In genomic region chr10:59880976-59881510, GRCh38 we compare ENCODE assay signal across 8 cellular contexts.
DNase-seq lines count a peak whose midpoint lies in the region; ATAC-seq lines count a peak whose summit lies in the region.

No MANE protein-coding gene starts in this region.

- ATAC-seq in GM21360 (IDR thresholded peaks at IDR 0.05; ENCODE audit: unreplicated experiment) (peak; percentile 60), HG03439 (IDR thresholded peaks at IDR 0.05; ENCODE audit: unreplicated experiment) (peak; percentile 68)
- peak; percentile 88 for ATAC-seq in stimulated activated memory B cell treated with anti-CD40 and anti-IgM and Interleukin-4, amounts not matched to agents 10 μg/mL and 1 μg/mL and 100 μg/mL, for 72 hours

- H3K4me3 Mint-ChIP-seq in stimulated activated memory B cell treated with anti-CD40 and anti-IgM and Interleukin-4, amounts not matched to agents 10 μg/mL and 1 μg/mL and 100 μg/mL, for 72 hours: peak overlapping the region; percentile 39

- H3K36me3 Mint-ChIP-seq in stimulated activated memory B cell treated with anti-CD40 and anti-IgM and Interleukin-4, amounts not matched to agents 10 μg/mL and 1 μg/mL and 100 μg/mL, for 72 hours: peaks cover 5% of the 10 kb centered on the region

- DNase-seq in activated naive CD4-positive, alpha-beta T cell treated with anti-CD3 and anti-CD28 coated beads, Interleukin-2, amount 50 U/mL, for 16 hours: peak; percentile 50
- no peak for DNase-seq in D341Med (ENCODE audit: low spot score)
- DNase-seq in NCI-H748 (lab: John Stamatoyannopoulos, UW; ENCODE audit: unreplicated experiment): no peak
- DNase-seq in NCI-H446 treated with DMSO at 0.1 percent for 48 hours (lab: John Stamatoyannopoulos, UW): no peak
- no peak for DNase-seq in MV-4-11 (lab: John Stamatoyannopoulos, UW)

- H3K27me3 Mint-ChIP-seq in stimulated activated memory B cell treated with anti-CD40 and anti-IgM and Interleukin-4, amounts not matched to agents 10 μg/mL and 1 μg/mL and 100 μg/mL, for 72 hours: no peaks in the 10 kb centered on the region

- H3K4me1 Mint-ChIP-seq in stimulated activated memory B cell treated with anti-CD40 and anti-IgM and Interleukin-4, amounts not matched to agents 10 μg/mL and 1 μg/mL and 100 μg/mL, for 72 hours: peaks cover 88% of the 10 kb centered on the region

- no peaks in the 10 kb centered on the region for H3K9me3 Mint-ChIP-seq in stimulated activated memory B cell treated with anti-CD40 and anti-IgM and Interleukin-4, amounts not matched to agents 10 μg/mL and 1 μg/mL and 100 μg/mL, for 72 hours

- H3K27ac Mint-ChIP-seq in stimulated activated memory B cell treated with anti-CD40 and anti-IgM and Interleukin-4, amounts not matched to agents 10 μg/mL and 1 μg/mL and 100 μg/mL, for 72 hours: peak overlapping the region; percentile 54
